Comparison of ENCODE assay signal across 1 cellular context in the genomic region with DNA sequence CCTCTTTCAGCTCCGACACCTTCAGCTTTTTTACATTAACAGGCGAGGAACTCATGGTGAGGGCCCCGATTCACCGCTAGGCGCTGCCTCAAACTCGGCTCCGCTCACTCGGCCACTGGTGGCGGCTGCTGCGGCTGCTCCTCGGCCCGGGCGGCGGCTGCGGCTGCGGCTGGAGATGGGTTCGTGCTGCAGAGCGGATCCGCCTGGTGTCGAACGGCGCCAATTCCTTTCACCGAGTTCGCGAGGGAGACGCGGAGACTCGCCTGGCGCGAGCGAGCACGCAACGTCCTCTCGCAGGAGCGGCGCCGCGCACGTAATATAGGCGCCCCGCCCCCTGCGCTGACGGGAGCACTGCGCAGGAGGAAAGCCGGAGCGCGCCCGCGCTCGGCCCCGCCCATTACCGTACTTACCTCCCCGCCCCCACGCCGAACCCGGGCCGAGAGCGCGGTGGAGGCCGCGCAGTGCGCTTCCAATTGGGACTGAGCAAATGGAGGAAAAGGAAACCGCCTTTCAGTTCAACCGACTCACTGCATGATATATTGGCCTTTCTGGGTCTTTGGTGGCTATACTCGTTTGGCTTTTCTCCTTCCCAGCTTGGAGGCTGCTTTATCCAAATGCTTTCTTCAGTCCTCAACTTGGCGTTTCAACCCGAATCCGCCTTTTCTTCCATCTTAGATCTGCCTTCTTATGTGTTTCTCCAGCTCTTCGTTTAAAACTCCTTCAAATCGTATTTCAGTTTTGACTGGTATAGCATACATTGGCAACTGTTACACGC.
TF ChIP-seq lines count a peak whose summit lies in the region.

HNRNPU (minus strand) TSS at position 291 of the 775 bp plus-strand sequence; CDS start at position 55, 236 bp downstream.

TF ChIP-seq in GM12878, 131 proteins besides CTCF, POLR2A, EP300 and RAD21 (continued from another document and continues in another):
- TF ChIP-seq, protein P1, sequence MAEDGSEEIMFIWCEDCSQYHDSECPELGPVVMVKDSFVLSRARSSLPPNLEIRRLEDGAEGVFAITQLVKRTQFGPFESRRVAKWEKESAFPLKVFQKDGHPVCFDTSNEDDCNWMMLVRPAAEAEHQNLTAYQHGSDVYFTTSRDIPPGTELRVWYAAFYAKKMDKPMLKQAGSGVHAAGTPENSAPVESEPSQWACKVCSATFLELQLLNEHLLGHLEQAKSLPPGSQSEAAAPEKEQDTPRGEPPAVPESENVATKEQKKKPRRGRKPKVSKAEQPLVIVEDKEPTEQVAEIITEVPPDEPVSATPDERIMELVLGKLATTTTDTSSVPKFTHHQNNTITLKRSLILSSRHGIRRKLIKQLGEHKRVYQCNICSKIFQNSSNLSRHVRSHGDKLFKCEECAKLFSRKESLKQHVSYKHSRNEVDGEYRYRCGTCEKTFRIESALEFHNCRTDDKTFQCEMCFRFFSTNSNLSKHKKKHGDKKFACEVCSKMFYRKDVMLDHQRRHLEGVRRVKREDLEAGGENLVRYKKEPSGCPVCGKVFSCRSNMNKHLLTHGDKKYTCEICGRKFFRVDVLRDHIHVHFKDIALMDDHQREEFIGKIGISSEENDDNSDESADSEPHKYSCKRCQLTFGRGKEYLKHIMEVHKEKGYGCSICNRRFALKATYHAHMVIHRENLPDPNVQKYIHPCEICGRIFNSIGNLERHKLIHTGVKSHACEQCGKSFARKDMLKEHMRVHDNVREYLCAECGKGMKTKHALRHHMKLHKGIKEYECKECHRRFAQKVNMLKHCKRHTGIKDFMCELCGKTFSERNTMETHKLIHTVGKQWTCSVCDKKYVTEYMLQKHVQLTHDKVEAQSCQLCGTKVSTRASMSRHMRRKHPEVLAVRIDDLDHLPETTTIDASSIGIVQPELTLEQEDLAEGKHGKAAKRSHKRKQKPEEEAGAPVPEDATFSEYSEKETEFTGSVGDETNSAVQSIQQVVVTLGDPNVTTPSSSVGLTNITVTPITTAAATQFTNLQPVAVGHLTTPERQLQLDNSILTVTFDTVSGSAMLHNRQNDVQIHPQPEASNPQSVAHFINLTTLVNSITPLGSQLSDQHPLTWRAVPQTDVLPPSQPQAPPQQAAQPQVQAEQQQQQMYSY (CRISPR knock-in tag; IDR thresholded peaks at IDR 0.05), result no peak
- no peak for TF ChIP-seq BCL3 (IDR thresholded peaks at IDR 0.05; ENCODE audit: borderline replicate concordance, insufficient read depth, low read depth, low read length, poor library complexity, severe bottlenecking)
- TF ChIP-seq, protein P2, sequence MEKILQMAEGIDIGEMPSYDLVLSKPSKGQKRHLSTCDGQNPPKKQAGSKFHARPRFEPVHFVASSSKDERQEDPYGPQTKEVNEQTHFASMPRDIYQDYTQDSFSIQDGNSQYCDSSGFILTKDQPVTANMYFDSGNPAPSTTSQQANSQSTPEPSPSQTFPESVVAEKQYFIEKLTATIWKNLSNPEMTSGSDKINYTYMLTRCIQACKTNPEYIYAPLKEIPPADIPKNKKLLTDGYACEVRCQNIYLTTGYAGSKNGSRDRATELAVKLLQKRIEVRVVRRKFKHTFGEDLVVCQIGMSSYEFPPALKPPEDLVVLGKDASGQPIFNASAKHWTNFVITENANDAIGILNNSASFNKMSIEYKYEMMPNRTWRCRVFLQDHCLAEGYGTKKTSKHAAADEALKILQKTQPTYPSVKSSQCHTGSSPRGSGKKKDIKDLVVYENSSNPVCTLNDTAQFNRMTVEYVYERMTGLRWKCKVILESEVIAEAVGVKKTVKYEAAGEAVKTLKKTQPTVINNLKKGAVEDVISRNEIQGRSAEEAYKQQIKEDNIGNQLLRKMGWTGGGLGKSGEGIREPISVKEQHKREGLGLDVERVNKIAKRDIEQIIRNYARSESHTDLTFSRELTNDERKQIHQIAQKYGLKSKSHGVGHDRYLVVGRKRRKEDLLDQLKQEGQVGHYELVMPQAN (conservative IDR thresholded peaks at IDR 0.05), result peak; percentile 10; the same call in 1 of the 2 replicates
- TF ChIP-seq FOS (IDR thresholded peaks at IDR 0.05; ENCODE audit: borderline replicate concordance, extremely low read depth, insufficient read length), result no peak
- TF ChIP-seq SKIL (IDR thresholded peaks at IDR 0.05; ENCODE audit: low read depth, poor library complexity, severe bottlenecking), result no peak
- TF ChIP-seq, protein P3, sequence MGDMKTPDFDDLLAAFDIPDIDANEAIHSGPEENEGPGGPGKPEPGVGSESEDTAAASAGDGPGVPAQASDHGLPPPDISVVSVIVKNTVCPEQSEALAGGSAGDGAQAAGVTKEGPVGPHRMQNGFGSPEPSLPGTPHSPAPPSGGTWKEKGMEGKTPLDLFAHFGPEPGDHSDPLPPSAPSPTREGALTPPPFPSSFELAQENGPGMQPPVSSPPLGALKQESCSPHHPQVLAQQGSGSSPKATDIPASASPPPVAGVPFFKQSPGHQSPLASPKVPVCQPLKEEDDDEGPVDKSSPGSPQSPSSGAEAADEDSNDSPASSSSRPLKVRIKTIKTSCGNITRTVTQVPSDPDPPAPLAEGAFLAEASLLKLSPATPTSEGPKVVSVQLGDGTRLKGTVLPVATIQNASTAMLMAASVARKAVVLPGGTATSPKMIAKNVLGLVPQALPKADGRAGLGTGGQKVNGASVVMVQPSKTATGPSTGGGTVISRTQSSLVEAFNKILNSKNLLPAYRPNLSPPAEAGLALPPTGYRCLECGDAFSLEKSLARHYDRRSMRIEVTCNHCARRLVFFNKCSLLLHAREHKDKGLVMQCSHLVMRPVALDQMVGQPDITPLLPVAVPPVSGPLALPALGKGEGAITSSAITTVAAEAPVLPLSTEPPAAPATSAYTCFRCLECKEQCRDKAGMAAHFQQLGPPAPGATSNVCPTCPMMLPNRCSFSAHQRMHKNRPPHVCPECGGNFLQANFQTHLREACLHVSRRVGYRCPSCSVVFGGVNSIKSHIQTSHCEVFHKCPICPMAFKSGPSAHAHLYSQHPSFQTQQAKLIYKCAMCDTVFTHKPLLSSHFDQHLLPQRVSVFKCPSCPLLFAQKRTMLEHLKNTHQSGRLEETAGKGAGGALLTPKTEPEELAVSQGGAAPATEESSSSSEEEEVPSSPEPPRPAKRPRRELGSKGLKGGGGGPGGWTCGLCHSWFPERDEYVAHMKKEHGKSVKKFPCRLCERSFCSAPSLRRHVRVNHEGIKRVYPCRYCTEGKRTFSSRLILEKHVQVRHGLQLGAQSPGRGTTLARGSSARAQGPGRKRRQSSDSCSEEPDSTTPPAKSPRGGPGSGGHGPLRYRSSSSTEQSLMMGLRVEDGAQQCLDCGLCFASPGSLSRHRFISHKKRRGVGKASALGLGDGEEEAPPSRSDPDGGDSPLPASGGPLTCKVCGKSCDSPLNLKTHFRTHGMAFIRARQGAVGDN (IDR thresholded peaks at IDR 0.05), result peak; percentile 69
- no peak for TF ChIP-seq ATF7 (IDR thresholded peaks at IDR 0.05; ENCODE audit: low read depth)
- TF ChIP-seq CREM (IDR thresholded peaks at IDR 0.05; ENCODE audit: low read depth), result peak; percentile 46
- no peak for TF ChIP-seq SREBF2 (IDR thresholded peaks at IDR 0.05; ENCODE audit: low read length)
- TF ChIP-seq ETV6 (conservative IDR thresholded peaks at IDR 0.05 in 1 of 2, IDR thresholded peaks at IDR 0.05 in 1 of 2; ENCODE audit: borderline replicate concordance in 1 of 2, low read depth in 1 of 2), result no peak
- peak; percentile 90 for TF ChIP-seq POLR2AphosphoS5 (IDR thresholded peaks at IDR 0.05; ENCODE audit: low read length)
- TF ChIP-seq NBN (IDR thresholded peaks at IDR 0.05), result peak; percentile 80
- peak; percentile 32; the same call in 1 of the 2 replicates for TF ChIP-seq IRF4 (IDR thresholded peaks at IDR 0.05; ENCODE audit: low read depth, low read length)
- peak; percentile 41 for TF ChIP-seq SP1 (IDR thresholded peaks at IDR 0.05; ENCODE audit: low read depth, low read length)
- TF ChIP-seq ZSCAN29 (IDR thresholded peaks at IDR 0.05), result peak; percentile 65; the same call in 1 of the 2 replicates
- TF ChIP-seq, protein P4, sequence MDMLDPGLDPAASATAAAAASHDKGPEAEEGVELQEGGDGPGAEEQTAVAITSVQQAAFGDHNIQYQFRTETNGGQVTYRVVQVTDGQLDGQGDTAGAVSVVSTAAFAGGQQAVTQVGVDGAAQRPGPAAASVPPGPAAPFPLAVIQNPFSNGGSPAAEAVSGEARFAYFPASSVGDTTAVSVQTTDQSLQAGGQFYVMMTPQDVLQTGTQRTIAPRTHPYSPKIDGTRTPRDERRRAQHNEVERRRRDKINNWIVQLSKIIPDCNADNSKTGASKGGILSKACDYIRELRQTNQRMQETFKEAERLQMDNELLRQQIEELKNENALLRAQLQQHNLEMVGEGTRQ (IDR thresholded peaks at IDR 0.05; ENCODE audit: borderline replicate concordance, low read depth, low read length), result no peak; the same call in 1 of the 2 replicates
- TF ChIP-seq POU2F2 (IDR thresholded peaks at IDR 0.05; ENCODE audit: borderline replicate concordance, low read depth, low read length), result peak; percentile 71; the same call in 1 of the 3 replicates
- peak; percentile 79; the same call in 1 of the 2 replicates for TF ChIP-seq LARP7 (IDR thresholded peaks at IDR 0.05)
- TF ChIP-seq DPF2 (IDR thresholded peaks at IDR 0.05), result no peak; the same call in 1 of the 2 replicates
- TF ChIP-seq HDGF (IDR thresholded peaks at IDR 0.05), result peak; percentile 25; the same call in 1 of the 2 replicates
- TF ChIP-seq E2F4 (IDR thresholded peaks at IDR 0.05; ENCODE audit: low read depth, low read length), result peak; percentile 45; the same call in 1 of the 2 replicates
- TF ChIP-seq RUNX3 (IDR thresholded peaks at IDR 0.05; ENCODE audit: low read length), result peak; percentile 41; the same call in 1 of the 2 replicates
- TF ChIP-seq GATAD2B (conservative IDR thresholded peaks at IDR 0.05; ENCODE audit: low read depth), result 0 out of 2 replicates have a peak, but pooled peaks have one; percentile 33
- TF ChIP-seq MLLT1 (IDR thresholded peaks at IDR 0.05), result no peak; the same call in 1 of the 2 replicates
- peak; percentile 56; the same call in 1 of the 2 replicates for TF ChIP-seq RFX5 (IDR thresholded peaks at IDR 0.05; ENCODE audit: low read depth, low read length)
- TF ChIP-seq POLR2AphosphoS2 (IDR thresholded peaks at IDR 0.05; ENCODE audit: low read depth, low read length), result peak; percentile 93
- no peak; the same call in 1 of the 2 replicates for TF ChIP-seq ELK1 (IDR thresholded peaks at IDR 0.05; ENCODE audit: low read depth, low read length)
- no peak for TF ChIP-seq USF1 (IDR thresholded peaks at IDR 0.05; ENCODE audit: borderline replicate concordance, extremely low read length, insufficient read depth, low read depth, low read length)
- 0 out of 2 replicates have a peak, but pooled peaks have one; percentile 22 for TF ChIP-seq BRCA1 (IDR thresholded peaks at IDR 0.05; ENCODE audit: low read depth, low read length)
- TF ChIP-seq CBX3 (IDR thresholded peaks at IDR 0.05; ENCODE audit: borderline replicate concordance, low read depth), result no peak
- no peak for TF ChIP-seq FOXM1 (IDR thresholded peaks at IDR 0.05; ENCODE audit: low read depth, low read length)
- no peak for TF ChIP-seq RAD51 (IDR thresholded peaks at IDR 0.05)
- TF ChIP-seq MTA2 (IDR thresholded peaks at IDR 0.05; ENCODE audit: low read depth), result peak; percentile 34; the same call in 1 of the 2 replicates
